9 cellular contexts compared by ENCODE assay signal in the genomic region with DNA sequence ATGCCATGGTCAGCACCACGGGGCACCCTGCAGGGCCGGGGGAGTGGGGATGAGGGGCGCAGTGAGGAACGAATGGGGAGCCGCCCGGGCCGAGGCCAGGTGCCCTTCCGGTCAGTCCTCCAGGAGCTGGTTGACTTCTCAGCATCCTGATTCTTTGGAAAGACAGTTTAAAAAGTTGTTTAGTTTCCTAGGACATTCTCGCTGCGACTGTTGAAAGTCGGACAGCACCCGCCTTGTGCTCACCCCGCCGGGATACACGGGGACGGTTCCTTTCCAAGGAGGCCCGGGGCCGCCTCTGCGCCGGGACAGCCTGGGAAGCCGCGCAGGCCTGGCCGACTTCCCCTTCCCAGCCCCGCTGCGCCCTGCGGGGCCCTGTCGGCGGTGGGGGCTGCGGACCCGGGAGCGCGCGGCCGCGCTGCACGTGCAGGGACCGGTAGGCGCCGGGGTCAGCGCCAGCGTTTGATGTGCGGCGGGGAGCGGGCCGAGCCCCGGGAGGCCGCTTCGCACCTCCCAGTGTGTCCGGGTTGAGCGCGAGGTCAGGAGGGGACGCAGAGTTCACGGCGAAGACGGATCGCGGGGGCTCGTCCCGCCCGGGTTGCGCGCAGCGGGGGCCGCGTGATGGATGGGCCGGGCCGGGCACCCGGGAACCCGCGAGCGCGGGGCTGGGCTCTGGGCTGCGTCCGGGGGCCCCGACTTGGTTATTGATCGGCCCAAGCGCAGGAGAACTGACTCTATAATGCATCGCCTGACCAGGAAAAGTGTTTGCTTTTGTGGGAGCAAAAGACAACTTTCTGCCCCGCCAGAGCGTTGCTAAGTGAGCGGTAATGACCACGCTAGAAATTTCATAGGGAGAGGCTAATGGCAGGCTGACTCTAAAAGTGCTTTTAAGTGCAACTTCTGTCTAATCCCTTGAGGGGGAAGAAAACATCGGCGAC. TPM values are rescaled to one million over a fixed set of nuclear protein-coding genes. Genes with fewer than 3 reads are reported as not detected.
DNase-seq lines count a peak whose midpoint lies in the region; ATAC-seq lines count a peak whose summit lies in the region.
"Had no signal": no experiment of that assay in that cellular context is flagged by ENCODE, and none has a peak within 500 bp of the region (broad histone marks: within the 10 kb centered on the region; RNA-seq: fewer than 3 reads in every experiment).

No MANE protein-coding gene starts in this region.

- DNase-seq in AG08395 (ENCODE audit: low spot score) (peak; percentile 38), NT2/D1 (ENCODE audit: low read depth, low spot score) (no peak), fibroblast of peridontal ligament (ENCODE audit: extremely low read depth) (peak; percentile 35), NCI-H2029 treated with DMSO at 0.1 percent for 48 hours (lab: John Stamatoyannopoulos, UW) (no peak), germinal center (ENCODE audit: low spot score) (no peak)
- DNase-seq in natural killer cell treated with Interleukin-12 subunit alpha and Interleukin-12 subunit beta and Interleukin-15 and Interleukin-18, amount 100 ng/mL, for 72 hours (ENCODE audit: low spot score) = no peak
- no peak for DNase-seq in activated effector memory CD4-positive, alpha-beta T cell treated with Interleukin-2 at 50 U/mL for 16 hours

- H3K9me3 Mint-ChIP-seq in natural killer cell treated with Interleukin-12 subunit alpha and Interleukin-12 subunit beta and Interleukin-15 and Interleukin-18, amount 100 ng/mL, for 72 hours = peaks cover 3% of the 10 kb centered on the region

- H3K4me3 ChIP-seq in NT2/D1 (ENCODE audit: insufficient read length, low read depth) = peak overlapping the region; percentile 37

- no peaks in the 10 kb centered on the region; the same call in 1 of the 2 replicates for H3K9me3 ChIP-seq in NT2/D1 (ENCODE audit: insufficient read depth, low read length)

- H3K27me3 Mint-ChIP-seq in natural killer cell treated with Interleukin-12 subunit alpha and Interleukin-12 subunit beta and Interleukin-15 and Interleukin-18, amount 100 ng/mL, for 72 hours = peaks cover 50 to 79% of the 10 kb centered on the region in 2 donors

- no peak overlapping the region for H3K4me3 Mint-ChIP-seq in natural killer cell treated with Interleukin-12 subunit alpha and Interleukin-12 subunit beta and Interleukin-15 and Interleukin-18, amount 100 ng/mL, for 72 hours

- peaks cover 39% of the 10 kb centered on the region for H3K27me3 ChIP-seq in NT2/D1 (ENCODE audit: insufficient read depth, insufficient read length)

- no peaks in the 10 kb centered on the region for H3K36me3 ChIP-seq in NT2/D1 (ENCODE audit: insufficient read depth, insufficient read length, low read length)

- peak overlapping the region; percentile 56 for H3K9ac ChIP-seq in NT2/D1 (ENCODE audit: insufficient read length, low read depth)

- H3K4me1 Mint-ChIP-seq in natural killer cell treated with Interleukin-12 subunit alpha and Interleukin-12 subunit beta and Interleukin-15 and Interleukin-18, amount 100 ng/mL, for 72 hours (ENCODE audit: low read depth in 2 of 2) = peaks cover 0 to 2% of the 10 kb centered on the region in 2 donors

- H3K27ac Mint-ChIP-seq in natural killer cell treated with Interleukin-12 subunit alpha and Interleukin-12 subunit beta and Interleukin-15 and Interleukin-18, amount 100 ng/mL, for 72 hours = no peak overlapping the region

- no peaks in the 10 kb centered on the region for H3K36me3 Mint-ChIP-seq in natural killer cell treated with Interleukin-12 subunit alpha and Interleukin-12 subunit beta and Interleukin-15 and Interleukin-18, amount 100 ng/mL, for 72 hours

- H3K4me1 ChIP-seq in NT2/D1 (ENCODE audit: insufficient read depth, insufficient read length) = no peaks in the 10 kb centered on the region

- ATAC-seq in natural killer cell treated with Interleukin-12 subunit alpha and Interleukin-12 subunit beta and Interleukin-15 and Interleukin-18, amount 100 ng/mL, for 72 hours = peak; percentile 27 to 43
- no peak for ATAC-seq in HG02885 (IDR thresholded peaks at IDR 0.05; ENCODE audit: poor library complexity, unreplicated experiment)

RNA-seq across cellular contexts. Expression of a gene that starts 28.0 kb away (rescaled TPM):
- total RNA-seq in natural killer cell treated with Interleukin-12 subunit alpha and Interleukin-12 subunit beta and Interleukin-15 and Interleukin-18, amount 100 ng/mL, for 72 hours = not detected
- total RNA-seq: T-helper 2 cell treated with Interferon-gamma antibody and Interleukin-4, amounts not matched to agents 100 ng/mL and 5 ng/mL, for 36 hours had no signal

Comparison
In these comparisons a context has a peak if more than half of its experiments do, and no peak if none do; other contexts are left out.
1. DNase-seq: peak in AG08395 (single experiment) and fibroblast of peridontal ligament (single experiment); none in NT2/D1 (single experiment), natural killer cell treated with Interleukin-12 subunit alpha and Interleukin-12 subunit beta and Interleukin-15 and Interleukin-18, amount 100 ng/mL, for 72 hours (single experiment), NCI-H2029 treated with DMSO at 0.1 percent for 48 hours (single experiment), germinal center (single experiment) and activated effector memory CD4-positive, alpha-beta T cell treated with Interleukin-2 at 50 U/mL for 16 hours (single experiment).